1 cellular context compared by ENCODE assay signal in genomic region chr22:37636949-37637273, GRCh38.
TF ChIP-seq lines count a peak whose summit lies in the region.

No MANE protein-coding gene starts in this region.

TF ChIP-seq in GM23338, 12 proteins besides CTCF, POLR2A, EP300 and RAD21:
- no peak for TF ChIP-seq ZNF462 (CRISPR knock-in tag; IDR thresholded peaks at IDR 0.05)
- TF ChIP-seq ZNF331 (CRISPR knock-in tag; IDR thresholded peaks at IDR 0.05; ENCODE audit: low read depth): no peak
- no peak for TF ChIP-seq JUNB (IDR thresholded peaks at IDR 0.05; ENCODE audit: unreplicated experiment)
- TF ChIP-seq EZH2phosphoT487 (IDR thresholded peaks at IDR 0.05; ENCODE audit: unreplicated experiment): no peak
- TF ChIP-seq CREB1 (CRISPR knock-in tag; IDR thresholded peaks at IDR 0.05; ENCODE audit: low read depth): no peak
- no peak for TF ChIP-seq ETS1 (IDR thresholded peaks at IDR 0.05)
- no peak for TF ChIP-seq NANOG (IDR thresholded peaks at IDR 0.05; ENCODE audit: borderline replicate concordance)
- no peak for TF ChIP-seq REST (IDR thresholded peaks at IDR 0.05; ENCODE audit: unreplicated experiment)
- no peak for TF ChIP-seq STAT1 (IDR thresholded peaks at IDR 0.05; ENCODE audit: unreplicated experiment)
TF ChIP-seq in GM23338: peak in this region for 0.
